Comparison of ENCODE assay signal across 30 cellular contexts in genomic region chr22:45581549-45582080, GRCh38.
"Had no signal": no experiment of that assay in that cellular context is flagged by ENCODE, and none has a peak within 500 bp of the region (broad histone marks: within the 10 kb centered on the region; RNA-seq: fewer than 3 reads in every experiment).

No MANE protein-coding gene starts in this region.

- H3K4me3 ChIP-seq: mucosa of descending colon, ovary, prostate gland, sigmoid colon, tibial nerve had no signal

- H3K36me3 Mint-ChIP-seq: immature natural killer cell; natural killer cell treated with Interleukin-12 subunit alpha and Interleukin-12 subunit beta and Interleukin-15 and Interleukin-18, amount 100 ng/mL, for 72 hours had no signal

- ATAC-seq: activated CD8-positive, alpha-beta T cell treated with anti-CD3 and anti-CD28 coated beads for 36 hours; activated T-cell treated with anti-CD3 and anti-CD28 coated beads, Interleukin-2, amount 50 U/mL, for 4 hours; activated T-helper 17 cell treated with anti-CD3 and anti-CD28 coated beads, Interleukin-2, amount 50 U/mL, for 72 hours; esophagus mucosa; mucosa of descending colon; natural killer cell treated with Interleukin-12 subunit alpha and Interleukin-12 subunit beta and Interleukin-15 and Interleukin-18, amount 100 ng/mL, for 72 hours; stimulated activated naive B cell treated with anti-CD40 and anti-IgM and Interleukin-4, amounts not matched to agents 10 μg/mL and 1 μg/mL and 100 μg/mL, for 72 hours had no signal

- H3K9me3 ChIP-seq: mucosa of descending colon, ovary, prostate gland, sigmoid colon, tibial nerve had no signal

- H3K9me3 Mint-ChIP-seq: activated T-helper 17 cell treated with anti-CD3 and anti-CD28 coated beads, Interleukin-2, amount 50 U/mL, for 72 hours; dendritic cell treated with granulocyte-macrophage colony-stimulating factor and Interleukin-4, amounts not matched to agents 40 ng/mL and 50 ng/mL, for 4 days; endodermal cell; natural killer cell treated with Interleukin-12 subunit alpha and Interleukin-12 subunit beta and Interleukin-15 and Interleukin-18, amount 100 ng/mL, for 72 hours; T-helper 1 cell treated with Interleukin-12 subunit alpha and Interleukin-12 subunit beta and Interleukin-4 antibody, amounts not matched to agents 30 μg/mL and 1 μg/mL, for 36 hours had no signal

- H3K27ac ChIP-seq: brain microvascular endothelial cell, ovary, prostate gland, sigmoid colon, tibial nerve had no signal

- H3K36me3 ChIP-seq: brain microvascular endothelial cell, ovary, prostate gland had no signal

- H3K4me1 Mint-ChIP-seq: endodermal cell had no signal

- H3K4me1 ChIP-seq: prostate gland had no signal

- DNase-seq: activated CD4-positive, alpha-beta T cell treated with anti-CD3 and anti-CD28 coated beads, Interleukin-2, amount 50 U/mL, for 1 hour; activated CD4-positive, CD25-positive, alpha-beta regulatory T cell treated with anti-CD3 and anti-CD28 coated beads, Interleukin-2, amount 50 U/mL, for 72 hours; activated CD8-positive, alpha-beta T cell treated with anti-CD3 and anti-CD28 coated beads for 36 hours; activated gamma-delta T cell treated with Interleukin-2 at 50 U/mL for 16 hours; activated naive CD4-positive, alpha-beta T cell treated with anti-CD3 and anti-CD28 coated beads, Interleukin-2, amount 50 U/mL, for 16 hours; activated T-cell treated with anti-CD3 and anti-CD28 coated beads, Interleukin-2, amount 50 U/mL, for 4 hours; amniotic stem cell; brain microvascular endothelial cell; endodermal cell; foreskin fibroblast; head of caudate nucleus; hippocampal formation; mucosa of descending colon; ovary; retina; sigmoid colon; small intestine; stimulated activated CD4-positive, alpha-beta T cell treated with anti-CD3 and anti-CD28 coated beads, Interleukin-15, amount 100 ng/mL, for 24 hours; stimulated activated CD4-positive, alpha-beta T cell treated with anti-CD3 and anti-CD28 coated beads, Interleukin-2, amount 100 ng/mL, for 24 hours; stimulated activated naive B cell treated with anti-CD40 and anti-IgM and Interleukin-4, amounts not matched to agents 10 μg/mL and 1 μg/mL and 100 μg/mL, for 72 hours; T1000 had no signal

- H3K27ac Mint-ChIP-seq: activated CD8-positive, alpha-beta T cell treated with anti-CD3 and anti-CD28 coated beads for 36 hours; dendritic cell treated with granulocyte-macrophage colony-stimulating factor and Interleukin-4, amounts not matched to agents 40 ng/mL and 50 ng/mL, for 4 days; endodermal cell; immature natural killer cell; memory B cell; natural killer cell treated with Interleukin-12 subunit alpha and Interleukin-12 subunit beta and Interleukin-15 and Interleukin-18, amount 100 ng/mL, for 72 hours; stimulated activated naive B cell treated with anti-CD40 and anti-IgM and Interleukin-4, amounts not matched to agents 10 μg/mL and 1 μg/mL and 100 μg/mL, for 72 hours; T-helper 1 cell treated with Interleukin-12 subunit alpha and Interleukin-12 subunit beta and Interleukin-4 antibody, amounts not matched to agents 30 μg/mL and 1 μg/mL, for 36 hours had no signal

- H3K27me3 ChIP-seq: brain microvascular endothelial cell, ovary had no signal

- H3K4me3 Mint-ChIP-seq: activated CD8-positive, alpha-beta T cell treated with anti-CD3 and anti-CD28 coated beads for 36 hours; activated T-cell treated with anti-CD3 and anti-CD28 coated beads, Interleukin-2, amount 50 U/mL, for 4 hours; activated T-helper 17 cell treated with anti-CD3 and anti-CD28 coated beads, Interleukin-2, amount 50 U/mL, for 72 hours; dendritic cell treated with granulocyte-macrophage colony-stimulating factor and Interleukin-4, amounts not matched to agents 40 ng/mL and 50 ng/mL, for 4 days; endodermal cell; memory B cell; natural killer cell treated with Interleukin-12 subunit alpha and Interleukin-12 subunit beta and Interleukin-15 and Interleukin-18, amount 100 ng/mL, for 72 hours; stimulated activated naive B cell treated with anti-CD40 and anti-IgM and Interleukin-4, amounts not matched to agents 10 μg/mL and 1 μg/mL and 100 μg/mL, for 72 hours; T-helper 1 cell treated with Interleukin-12 subunit alpha and Interleukin-12 subunit beta and Interleukin-4 antibody, amounts not matched to agents 30 μg/mL and 1 μg/mL, for 36 hours had no signal
